ENCODE assay signal across 14 cellular contexts in genomic region chr2:18047896-18048657, GRCh38.
A peak's percentile ranks its signal among the peaks of the same experiment; 100 is the strongest.
DNase-seq lines count a peak whose midpoint lies in the region; ATAC-seq and TF ChIP-seq lines count a peak whose summit lies in the region.
"Had no signal": no experiment of that assay in that cellular context is flagged by ENCODE, and none has a peak within 500 bp of the region (broad histone marks: within the 10 kb centered on the region; RNA-seq: fewer than 3 reads in every experiment).

No MANE protein-coding gene starts in this region.

- H3K18ac ChIP-seq in neuronal stem cell (ENCODE audit: low read length), result no peak overlapping the region

- H3K79me2 ChIP-seq in HCT116 (ENCODE audit: insufficient read depth, low read length), result no peaks in the 10 kb centered on the region

- no peak overlapping the region for H3K27ac ChIP-seq in HCT116 (ENCODE audit: low read depth, low read length)
- H3K27ac ChIP-seq in SJCRH30, result peak overlapping the region; percentile 99
- no peak overlapping the region for H3K27ac ChIP-seq in neuronal stem cell (replicated peaks; ENCODE audit: low read length)

- H3K9me2 ChIP-seq in HCT116 (ENCODE audit: insufficient read depth), result no peaks in the 10 kb centered on the region

- H3K4me3 Mint-ChIP-seq in natural killer cell treated with Interleukin-12 subunit alpha and Interleukin-12 subunit beta and Interleukin-15 and Interleukin-18, amount 100 ng/mL, for 72 hours, result no peak overlapping the region

- no TSS peak for BruUV-seq in HCT116 (replicated peaks; lab: Mats Ljungman, UMichigan)

- TF ChIP-seq RAD21 in HCT116 (IDR thresholded peaks at IDR 0.05; ENCODE audit: low read depth), result no peak

- no peaks in the 10 kb centered on the region for H3K79me1 ChIP-seq in neuronal stem cell (ENCODE audit: low read depth, low read length)

- H3K4me2 ChIP-seq in HCT116 (ENCODE audit: low read length) (no peak overlapping the region), skeletal muscle satellite cell (ENCODE audit: low read length) (peak overlapping the region; percentile 79), neuronal stem cell (ENCODE audit: insufficient read depth, low read length, poor library complexity, severe bottlenecking) (no peak overlapping the region)

- no peak overlapping the region for H3K4ac ChIP-seq in neuronal stem cell (ENCODE audit: low read length)

- H3K9ac ChIP-seq in HCT116 (ENCODE audit: low read length) (no peak overlapping the region), skeletal muscle satellite cell (ENCODE audit: low read depth, low read length) (peak overlapping the region; percentile 71), neuronal stem cell (ENCODE audit: low read depth, low read length, poor library complexity) (no peak overlapping the region)

- H4K91ac ChIP-seq in neuronal stem cell (ENCODE audit: low read depth, low read length, poor library complexity), result no peak overlapping the region

- H3K36me3 Mint-ChIP-seq in natural killer cell treated with Interleukin-12 subunit alpha and Interleukin-12 subunit beta and Interleukin-15 and Interleukin-18, amount 100 ng/mL, for 72 hours, result no peaks in the 10 kb centered on the region
- H3K36me3 Mint-ChIP-seq: activated naive CD4-positive, alpha-beta T cell treated with anti-CD3 and anti-CD28 coated beads, Interleukin-2, amount 50 U/mL, for 72 hours had no signal

- peak; percentile 16 for DNase-seq in HCT116 (ENCODE audit: low read depth, low spot score)
- peak; percentile 98 to 100 for DNase-seq in SJCRH30
- DNase-seq in foreskin fibroblast, result peak; percentile 73 to 94
- no peak for DNase-seq in natural killer cell treated with Interleukin-12 subunit alpha and Interleukin-12 subunit beta and Interleukin-15 and Interleukin-18, amount 100 ng/mL, for 72 hours (ENCODE audit: low spot score)
- no peak for DNase-seq in neuronal stem cell (ENCODE audit: low spot score)
- DNase-seq in posterior cingulate gyrus, result no peak
- DNase-seq in erythroblast (lab: John Stamatoyannopoulos, UW), result no peak
- DNase-seq: activated CD4-positive, alpha-beta T cell treated with anti-CD3 and anti-CD28 coated beads for 4 hours; effector memory CD4-positive, alpha-beta T cell; NCI-H2081 treated with DMSO at 0.1 percent for 48 hours; retina had no signal

- no peaks in the 10 kb centered on the region for H3K4me1 Mint-ChIP-seq in natural killer cell treated with Interleukin-12 subunit alpha and Interleukin-12 subunit beta and Interleukin-15 and Interleukin-18, amount 100 ng/mL, for 72 hours (ENCODE audit: low read depth in 2 of 2)

- H3K27me3 ChIP-seq in HCT116 (ENCODE audit: insufficient read depth, low read length) (peaks cover 4% of the 10 kb centered on the region; the same call in 1 of the 2 replicates), SJCRH30 (no peaks in the 10 kb centered on the region), skeletal muscle satellite cell (ENCODE audit: control insufficient read depth, insufficient read depth, low read length) (no peaks in the 10 kb centered on the region), neuronal stem cell (ENCODE audit: control insufficient read depth in 3 of 3, insufficient read depth in 3 of 3, low read depth in 1 of 3, low read length in 3 of 3) (no peaks in the 10 kb centered on the region)

- no peak overlapping the region for H2AK5ac ChIP-seq in neuronal stem cell (ENCODE audit: low read depth, low read length)

- TF ChIP-seq POLR2A in HCT116 (IDR thresholded peaks at IDR 0.05; ENCODE audit: borderline replicate concordance, extremely low read depth, insufficient read depth, insufficient read length) (no peak), erythroblast (IDR thresholded peaks at IDR 0.05; ENCODE audit: low read length) (no peak)

- CTCF ChIA-PET in HCT116 (lab: Charles Lee), result no interaction called here

- H2BK120ac ChIP-seq in neuronal stem cell (ENCODE audit: low read depth, low read length), result no peak overlapping the region

- POLR2A ChIA-PET in HCT116 (lab: Charles Lee), result no interaction called here

- no peak overlapping the region for H2BK5ac ChIP-seq in neuronal stem cell (ENCODE audit: low read length)

- H4K8ac ChIP-seq in neuronal stem cell (ENCODE audit: low read depth, low read length), result no peak overlapping the region

- no peaks in the 10 kb centered on the region for H4K20me1 ChIP-seq in HCT116 (ENCODE audit: insufficient read depth)

- no peak overlapping the region for H2BK12ac ChIP-seq in neuronal stem cell (ENCODE audit: low read length)

- intact Hi-C loops in HCT116 (cut with micrococcal nuclease) (no loop called here), posterior cingulate gyrus (cut with DNase I) (no loop called here)

- no peak overlapping the region for H2AFZ ChIP-seq in HCT116 (ENCODE audit: low read depth, low read length, poor library complexity, severe bottlenecking)
- no peak overlapping the region for H2AFZ ChIP-seq in neuronal stem cell (ENCODE audit: low read length)

- H3K36me3 ChIP-seq in HCT116 (ENCODE audit: control insufficient read depth in 1 of 2, insufficient read depth in 2 of 2, low read length in 2 of 2) (no peaks in the 10 kb centered on the region), SJCRH30 (no peaks in the 10 kb centered on the region), skeletal muscle satellite cell (ENCODE audit: insufficient read depth, low read length) (no peaks in the 10 kb centered on the region), neuronal stem cell (replicated peaks in 1 of 2; ENCODE audit: control insufficient read depth in 2 of 2, insufficient read depth in 2 of 2, low read length in 2 of 2) (no peaks in the 10 kb centered on the region)

- RAD21 ChIA-PET in HCT116 (lab: Charles Lee; ENCODE audit: low non-redundant PET in 1 of 2, low total read pairs in 2 of 2, uncharacterized antibody in 2 of 2, unreplicated experiment in 2 of 2), result no interaction called here

- peak; percentile 57; the same call in 1 of the 2 replicates for ATAC-seq in HCT116
- ATAC-seq in natural killer cell treated with Interleukin-12 subunit alpha and Interleukin-12 subunit beta and Interleukin-15 and Interleukin-18, amount 100 ng/mL, for 72 hours, result no peak
- ATAC-seq: activated naive CD4-positive, alpha-beta T cell treated with anti-CD3 and anti-CD28 coated beads, Interleukin-2, amount 50 U/mL, for 72 hours; Panc1 had no signal

- H3K27ac Mint-ChIP-seq in natural killer cell treated with Interleukin-12 subunit alpha and Interleukin-12 subunit beta and Interleukin-15 and Interleukin-18, amount 100 ng/mL, for 72 hours, result no peak overlapping the region

- TF ChIP-seq CTCF in HCT116 (IDR thresholded peaks at IDR 0.05 in 2 of 3, conservative IDR thresholded peaks at IDR 0.05 in 1 of 3; ENCODE audit: borderline replicate concordance in 1 of 3, insufficient read depth in 1 of 3, low read depth in 2 of 3, low read length in 2 of 3), result no peak
- TF ChIP-seq CTCF in foreskin fibroblast (IDR thresholded peaks at IDR 0.05; ENCODE audit: low read depth, low read length), result no peak

- H3K9me3 ChIP-seq in HCT116 (ENCODE audit: control insufficient read depth in 1 of 2, insufficient read depth in 1 of 2, low read depth in 1 of 2, low read length in 2 of 2), result no peaks in the 10 kb centered on the region
- H3K9me3 ChIP-seq in SJCRH30 (replicated peaks), result peaks cover 12% of the 10 kb centered on the region
- H3K9me3 ChIP-seq in skeletal muscle satellite cell (replicated peaks; ENCODE audit: low read length), result no peaks in the 10 kb centered on the region
- H3K9me3 ChIP-seq in neuronal stem cell (replicated peaks in 1 of 2; ENCODE audit: control insufficient read depth in 2 of 2, insufficient read depth in 1 of 2, low read depth in 1 of 2, low read length in 2 of 2), result no peaks in the 10 kb centered on the region

- no peaks in the 10 kb centered on the region for H3K27me3 Mint-ChIP-seq in natural killer cell treated with Interleukin-12 subunit alpha and Interleukin-12 subunit beta and Interleukin-15 and Interleukin-18, amount 100 ng/mL, for 72 hours

- no CpG with 5 or more reads among the region's 10 CpGs for WGBS in neuronal stem cell (ENCODE audit: extremely low coverage in 2 of 2, insufficient read length in 2 of 2, insufficient replicate concordance in 1 of 2), 2 donors

- no peak overlapping the region for H3K4me3 ChIP-seq in HCT116 (replicated peaks in 1 of 2; ENCODE audit: low read depth in 1 of 2, low read length in 2 of 2)
- H3K4me3 ChIP-seq in SJCRH30, result peak overlapping the region; percentile 34
- no peak overlapping the region for H3K4me3 ChIP-seq in foreskin fibroblast (ENCODE audit: low read depth in 1 of 2, low read length in 2 of 2)
- H3K4me3 ChIP-seq in skeletal muscle satellite cell (ENCODE audit: low read length), result peak overlapping the region; percentile 58
- H3K4me3 ChIP-seq in neuronal stem cell (ENCODE audit: low read length in 2 of 2), result no peak overlapping the region

- no peak overlapping the region for H3K23ac ChIP-seq in neuronal stem cell (ENCODE audit: low read depth, low read length, poor library complexity)

- H3K14ac ChIP-seq in neuronal stem cell (ENCODE audit: low read length), result no peak overlapping the region

- H3K4me1 ChIP-seq in HCT116 (ENCODE audit: control insufficient read depth in 1 of 2, insufficient read depth in 2 of 2, low read length in 2 of 2) (peaks cover 0 to 7% of the 10 kb centered on the region in 2 experiments; a peak in 2 of 4 replicates), SJCRH30 (peaks cover 29% of the 10 kb centered on the region), skeletal muscle satellite cell (ENCODE audit: control insufficient read depth, insufficient read depth, low read length) (peaks cover 27% of the 10 kb centered on the region), neuronal stem cell (ENCODE audit: control insufficient read depth in 2 of 2, insufficient read depth in 1 of 2, low read depth in 1 of 2, low read length in 2 of 2) (no peaks in the 10 kb centered on the region)

- H3K9me3 Mint-ChIP-seq in natural killer cell treated with Interleukin-12 subunit alpha and Interleukin-12 subunit beta and Interleukin-15 and Interleukin-18, amount 100 ng/mL, for 72 hours, result peaks cover 3% of the 10 kb centered on the region

- H2BK15ac ChIP-seq in neuronal stem cell (ENCODE audit: low read length), result no peak overlapping the region

TF ChIP-seq in HCT116, 20 proteins besides CTCF, POLR2A, EP300 and RAD21 (continues in another document):
- TF ChIP-seq SRF (IDR thresholded peaks at IDR 0.05; ENCODE audit: low read depth) (no peak), JUND (IDR thresholded peaks at IDR 0.05) (peak; percentile 37; the same call in 1 of the 2 replicates), POLR2AphosphoS5 (IDR thresholded peaks at IDR 0.05; ENCODE audit: low read depth, low read length) (0 out of 2 replicates have a peak, but pooled peaks have one; percentile 16), MAX (IDR thresholded peaks at IDR 0.05) (0 out of 2 replicates have a peak, but pooled peaks have one; percentile 16), ATF3 (IDR thresholded peaks at IDR 0.05) (no peak), EGR1 (IDR thresholded peaks at IDR 0.05; ENCODE audit: low read depth) (0 out of 2 replicates have a peak, but pooled peaks have one; percentile 40)

Comparison
In these comparisons a context has a peak if more than half of its experiments do, and no peak if none do; other contexts are left out.
1. DNase-seq: peak in HCT116 (single experiment), SJCRH30 (2 of 2) and foreskin fibroblast (2 of 2); none in natural killer cell treated with Interleukin-12 subunit alpha and Interleukin-12 subunit beta and Interleukin-15 and Interleukin-18, amount 100 ng/mL, for 72 hours (single experiment), neuronal stem cell (single experiment), posterior cingulate gyrus (0 of 10) and erythroblast (0 of 2).
2. H3K4me3 ChIP-seq: peak in SJCRH30 (single experiment) and skeletal muscle satellite cell (single experiment); none in HCT116 (0 of 2), foreskin fibroblast (0 of 2) and neuronal stem cell (0 of 2).